Comparison of ENCODE assay signal across 13 cellular contexts in genomic region chr15:87777054-87777498, GRCh38.
DNase-seq lines count a peak whose midpoint lies in the region; ATAC-seq, FAIRE-seq and TF ChIP-seq lines count a peak whose summit lies in the region.
"Had no signal": no experiment of that assay in that cellular context is flagged by ENCODE, and none has a peak within 500 bp of the region (broad histone marks: within the 10 kb centered on the region; RNA-seq: fewer than 3 reads in every experiment).

No MANE protein-coding gene starts in this region.

- no peak overlapping the region for H3K4me3 Mint-ChIP-seq in activated T-helper 2 cell treated with anti-CD3 and anti-CD28 coated beads, Interferon-gamma antibody, Interleukin-2, Interleukin-4, amounts not matched to agents 10 μg/mL and 5 μg/mL and 100 μg/mL, durations not matched to agents 14 hours and 24 hours and 36 hours (ENCODE audit: low read depth)
- H3K4me3 Mint-ChIP-seq in naive thymus-derived CD4-positive, alpha-beta T cell = no peak overlapping the region
- H3K4me3 Mint-ChIP-seq: dendritic cell treated with granulocyte-macrophage colony-stimulating factor and Interleukin-4, amounts not matched to agents 40 ng/mL and 50 ng/mL, for 4 days had no signal

- H3K27me3 ChIP-seq in right atrium auricular region = no peaks in the 10 kb centered on the region
- H3K27me3 ChIP-seq in naive thymus-derived CD4-positive, alpha-beta T cell (ENCODE audit: control insufficient read depth in 2 of 2, insufficient read depth in 2 of 2, low read length in 2 of 2) = no peaks in the 10 kb centered on the region
- H3K27me3 ChIP-seq: BE2C had no signal

- ATAC-seq in Right ventricle myocardium superior (ENCODE audit: poor library complexity) = no peak
- ATAC-seq in naive thymus-derived CD4-positive, alpha-beta T cell = no peak

- H3K4me1 ChIP-seq in right atrium auricular region = peaks cover 0 to 6% of the 10 kb centered on the region in 2 donors
- H3K4me1 ChIP-seq in naive thymus-derived CD4-positive, alpha-beta T cell (ENCODE audit: control insufficient read depth in 2 of 2, insufficient read depth in 2 of 2, low read length in 2 of 2) = no peaks in the 10 kb centered on the region
- H3K4me1 ChIP-seq: BE2C had no signal

- H3K4me1 Mint-ChIP-seq in activated T-helper 2 cell treated with anti-CD3 and anti-CD28 coated beads, Interferon-gamma antibody, Interleukin-2, Interleukin-4, amounts not matched to agents 10 μg/mL and 5 μg/mL and 100 μg/mL, durations not matched to agents 14 hours and 24 hours and 36 hours (ENCODE audit: low read depth) = no peaks in the 10 kb centered on the region
- peaks cover 0 to 1% (median 0%) of the 10 kb centered on the region in 7 donors for H3K4me1 Mint-ChIP-seq in naive thymus-derived CD4-positive, alpha-beta T cell

- no peaks in the 10 kb centered on the region for H3K9me3 ChIP-seq in right atrium auricular region
- no peaks in the 10 kb centered on the region for H3K9me3 ChIP-seq in naive thymus-derived CD4-positive, alpha-beta T cell (ENCODE audit: control insufficient read depth in 2 of 3, low read length in 3 of 3)
- H3K9me3 ChIP-seq: BE2C had no signal

- no peaks in the 10 kb centered on the region for H3K36me3 ChIP-seq in right atrium auricular region
- H3K36me3 ChIP-seq in naive thymus-derived CD4-positive, alpha-beta T cell (ENCODE audit: control insufficient read depth in 2 of 3, insufficient read depth in 3 of 3, low read length in 3 of 3) = no peaks in the 10 kb centered on the region
- H3K36me3 ChIP-seq: BE2C had no signal

- no peak for TF ChIP-seq CTCF in right atrium auricular region (IDR thresholded peaks at IDR 0.05)

- CTCF ChIA-PET in naive thymus-derived CD4-positive, alpha-beta T cell (lab: Charles Lee) = no interaction called here

- no peak overlapping the region for H3K4me3 ChIP-seq in right atrium auricular region
- no peak overlapping the region for H3K4me3 ChIP-seq in naive thymus-derived CD4-positive, alpha-beta T cell (ENCODE audit: low read length)

- no peaks in the 10 kb centered on the region for H3K36me3 Mint-ChIP-seq in activated T-helper 2 cell treated with anti-CD3 and anti-CD28 coated beads, Interferon-gamma antibody, Interleukin-2, Interleukin-4, amounts not matched to agents 10 μg/mL and 5 μg/mL and 100 μg/mL, durations not matched to agents 14 hours and 24 hours and 36 hours (ENCODE audit: low read depth)
- no peaks in the 10 kb centered on the region for H3K36me3 Mint-ChIP-seq in naive thymus-derived CD4-positive, alpha-beta T cell

- POLR2A ChIA-PET in naive thymus-derived CD4-positive, alpha-beta T cell (lab: Charles Lee) = no interaction called here

- H3K27me3 Mint-ChIP-seq in activated T-helper 2 cell treated with anti-CD3 and anti-CD28 coated beads, Interferon-gamma antibody, Interleukin-2, Interleukin-4, amounts not matched to agents 10 μg/mL and 5 μg/mL and 100 μg/mL, durations not matched to agents 14 hours and 24 hours and 36 hours (ENCODE audit: low read depth) = no peaks in the 10 kb centered on the region
- H3K27me3 Mint-ChIP-seq in naive thymus-derived CD4-positive, alpha-beta T cell = peaks cover 0 to 4% (median 0%) of the 10 kb centered on the region in 5 donors

- H3K27ac Mint-ChIP-seq in activated T-helper 2 cell treated with anti-CD3 and anti-CD28 coated beads, Interferon-gamma antibody, Interleukin-2, Interleukin-4, amounts not matched to agents 10 μg/mL and 5 μg/mL and 100 μg/mL, durations not matched to agents 14 hours and 24 hours and 36 hours = no peak overlapping the region
- no peak overlapping the region for H3K27ac Mint-ChIP-seq in naive thymus-derived CD4-positive, alpha-beta T cell
- H3K27ac Mint-ChIP-seq: dendritic cell treated with granulocyte-macrophage colony-stimulating factor and Interleukin-4, amounts not matched to agents 40 ng/mL and 50 ng/mL, for 4 days had no signal

- intact Hi-C loops in Right ventricle myocardium superior (cut with DNase I) = no loop called here
- intact Hi-C loops in activated T-helper 2 cell treated with anti-CD3 and anti-CD28 coated beads, Interferon-gamma antibody, Interleukin-2, Interleukin-4, amounts not matched to agents 10 μg/mL and 5 μg/mL and 100 μg/mL, durations not matched to agents 14 hours and 24 hours and 36 hours (cut with micrococcal nuclease) = no loop called here
- intact Hi-C loops in naive thymus-derived CD4-positive, alpha-beta T cell (cut with micrococcal nuclease) = no loop called here

- peak; percentile 65 for DNase-seq in right atrium auricular region (ENCODE audit: low spot score)
- DNase-seq in Right ventricle myocardium superior = no peak
- DNase-seq in amniotic epithelial cell (ENCODE audit: low read depth) = peak; percentile 22
- DNase-seq in left kidney (ENCODE audit: low read depth, low spot score) = peak; percentile 33
- peak; percentile 35 for DNase-seq in urothelium cell line (ENCODE audit: low spot score)
- DNase-seq in activated T-helper 2 cell treated with anti-CD3 and anti-CD28 coated beads, Interferon-gamma antibody, Interleukin-2, Interleukin-4, amounts not matched to agents 10 μg/mL and 5 μg/mL and 100 μg/mL, durations not matched to agents 14 hours and 24 hours and 36 hours (ENCODE audit: low spot score) = no peak
- no peak for DNase-seq in naive thymus-derived CD4-positive, alpha-beta T cell
- DNase-seq in stimulated activated CD4-positive, alpha-beta T cell treated with anti-CD3 and anti-CD28 coated beads, Interleukin-1b, Interleukin-23, amount 100 ng/mL, for 48 hours = no peak
- DNase-seq: BE2C, NCI-H2029 treated with DMSO at 0.1 percent for 48 hours had no signal

- no peak overlapping the region for H3K27ac ChIP-seq in right atrium auricular region
- no peak overlapping the region for H3K27ac ChIP-seq in naive thymus-derived CD4-positive, alpha-beta T cell (ENCODE audit: low read depth, low read length)
- H3K27ac ChIP-seq: RWPE1, VCaP had no signal

- peaks cover 3% of the 10 kb centered on the region for H3K9me3 Mint-ChIP-seq in activated T-helper 2 cell treated with anti-CD3 and anti-CD28 coated beads, Interferon-gamma antibody, Interleukin-2, Interleukin-4, amounts not matched to agents 10 μg/mL and 5 μg/mL and 100 μg/mL, durations not matched to agents 14 hours and 24 hours and 36 hours
- H3K9me3 Mint-ChIP-seq in naive thymus-derived CD4-positive, alpha-beta T cell = peaks cover 0 to 9% (median 0%) of the 10 kb centered on the region in 11 donors
- H3K9me3 Mint-ChIP-seq: dendritic cell treated with granulocyte-macrophage colony-stimulating factor and Interleukin-4, amounts not matched to agents 40 ng/mL and 50 ng/mL, for 4 days had no signal

- FAIRE-seq in urothelium cell line (lab: Jason Lieb, UNC) = no peak

Comparison
In these comparisons a context has a peak if more than half of its experiments do, and no peak if none do; other contexts are left out.
1. DNase-seq: peak in right atrium auricular region (single experiment), amniotic epithelial cell (single experiment), left kidney (single experiment) and urothelium cell line (single experiment); none in Right ventricle myocardium superior (single experiment), activated T-helper 2 cell treated with anti-CD3 and anti-CD28 coated beads, Interferon-gamma antibody, Interleukin-2, Interleukin-4, amounts not matched to agents 10 μg/mL and 5 μg/mL and 100 μg/mL, durations not matched to agents 14 hours and 24 hours and 36 hours (single experiment), naive thymus-derived CD4-positive, alpha-beta T cell (0 of 9) and stimulated activated CD4-positive, alpha-beta T cell treated with anti-CD3 and anti-CD28 coated beads, Interleukin-1b, Interleukin-23, amount 100 ng/mL, for 48 hours (single experiment).